32 cellular contexts compared by ENCODE assay signal in the genomic region with DNA sequence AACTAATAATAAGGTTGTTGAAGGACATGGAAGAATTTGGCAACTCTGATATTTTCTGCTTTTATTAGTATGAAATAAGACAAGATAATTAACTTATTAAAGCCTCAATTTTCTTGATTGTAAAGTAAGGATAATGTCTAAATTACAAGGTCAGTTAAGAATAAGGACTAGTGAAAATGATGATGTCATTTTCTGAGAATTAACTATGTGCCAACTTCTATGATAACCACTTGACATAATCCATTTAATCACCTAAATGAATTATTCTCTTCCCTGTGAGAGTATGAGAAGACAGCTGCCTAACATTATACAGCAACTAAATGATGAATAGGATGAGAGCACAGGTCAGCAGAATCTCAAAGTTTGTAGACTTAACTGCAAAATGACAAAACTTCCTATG.
"Had no signal": no experiment of that assay in that cellular context is flagged by ENCODE, and none has a peak within 500 bp of the region (broad histone marks: within the 10 kb centered on the region; RNA-seq: fewer than 3 reads in every experiment).

No MANE protein-coding gene starts in this region.

- DNase-seq: activated B cell treated with CpG ODN at 0.5 μM for 24 hours; activated CD4-positive, alpha-beta T cell treated with anti-CD3 and anti-CD28 coated beads for 48 hours; activated CD4-positive, alpha-beta T cell treated with anti-CD3 and anti-CD28 coated beads, Interleukin-2, amount 50 U/mL, for 1 hour; activated CD4-positive, alpha-beta T cell treated with anti-CD3 and anti-CD28 coated beads, Interleukin-2, amount 50 U/mL, for 48 hours; activated CD8-positive, alpha-beta memory T cell treated with anti-CD3 and anti-CD28 coated beads for 24 hours; activated CD8-positive, alpha-beta T cell treated with anti-CD3 and anti-CD28 coated beads for 36 hours; activated effector memory CD4-positive, alpha-beta T cell treated with Interleukin-2 at 50 U/mL for 16 hours; activated gamma-delta T cell treated with Interleukin-2 at 50 U/mL for 16 hours; activated naive CD4-positive, alpha-beta T cell treated with anti-CD3 and anti-CD28 coated beads, Interleukin-2, amount 50 U/mL, for 16 hours; activated naive CD4-positive, alpha-beta T cell treated with Interleukin-2 at 50 U/mL for 16 hours; activated T-cell treated with anti-CD3 and anti-CD28 coated beads, Interleukin-2, amount 50 U/mL, for 4 hours; amniotic stem cell; anterior cingulate cortex; brain microvascular endothelial cell; dorsolateral prefrontal cortex; effector memory CD4-positive, alpha-beta T cell; endodermal cell; foreskin fibroblast; head of caudate nucleus; T1000; WERI-Rb-1 had no signal

- H3K4me3 Mint-ChIP-seq: activated B cell treated with CpG ODN at 0.5 μM for 24 hours; activated CD8-positive, alpha-beta T cell treated with anti-CD3 and anti-CD28 coated beads for 36 hours; activated naive CD8-positive, alpha-beta T cell; activated T-cell treated with anti-CD3 and anti-CD28 coated beads, Interleukin-2, amount 50 U/mL, for 4 hours; activated T-helper 17 cell treated with anti-CD3 and anti-CD28 coated beads, Interleukin-2, amount 50 U/mL, for 72 hours; central memory CD8-positive, alpha-beta T cell; dendritic cell treated with granulocyte-macrophage colony-stimulating factor and Interleukin-4, amounts not matched to agents 40 ng/mL and 50 ng/mL, for 4 days; endodermal cell; T-helper 2 cell treated with Interferon-gamma antibody and Interleukin-4, amounts not matched to agents 5 μg/mL and 100 μg/mL, for 36 hours had no signal

- FAIRE-seq: astrocyte, bronchial epithelial cell, frontal cortex had no signal

- H3K27me3 Mint-ChIP-seq: activated B cell treated with CpG ODN at 0.5 μM for 24 hours; activated CD8-positive, alpha-beta T cell treated with anti-CD3 and anti-CD28 coated beads for 36 hours; activated naive CD8-positive, alpha-beta T cell; activated T-helper 17 cell treated with anti-CD3 and anti-CD28 coated beads, Interleukin-2, amount 50 U/mL, for 72 hours; central memory CD8-positive, alpha-beta T cell; dendritic cell treated with granulocyte-macrophage colony-stimulating factor and Interleukin-4, amounts not matched to agents 40 ng/mL and 50 ng/mL, for 4 days had no signal

- H3K4me1 Mint-ChIP-seq: activated B cell treated with CpG ODN at 0.5 μM for 24 hours; activated T-helper 17 cell treated with anti-CD3 and anti-CD28 coated beads, Interleukin-2, amount 50 U/mL, for 72 hours; central memory CD8-positive, alpha-beta T cell had no signal

- H3K36me3 ChIP-seq: brain microvascular endothelial cell, WERI-Rb-1 had no signal

- H3K27ac ChIP-seq: brain microvascular endothelial cell, coronary artery, dorsolateral prefrontal cortex, WERI-Rb-1 had no signal

- H3K27me3 ChIP-seq: brain microvascular endothelial cell, dorsolateral prefrontal cortex had no signal

- H3K4me3 ChIP-seq: coronary artery, dorsolateral prefrontal cortex had no signal

- H3K27ac Mint-ChIP-seq: activated B cell treated with CpG ODN at 0.5 μM for 24 hours; activated CD8-positive, alpha-beta T cell treated with anti-CD3 and anti-CD28 coated beads for 36 hours; activated naive CD8-positive, alpha-beta T cell; activated T-helper 17 cell treated with anti-CD3 and anti-CD28 coated beads, Interleukin-2, amount 50 U/mL, for 72 hours; dendritic cell treated with granulocyte-macrophage colony-stimulating factor and Interleukin-4, amounts not matched to agents 40 ng/mL and 50 ng/mL, for 4 days; endodermal cell; T-helper 2 cell treated with Interferon-gamma antibody and Interleukin-4, amounts not matched to agents 5 μg/mL and 100 μg/mL, for 36 hours had no signal

- ATAC-seq: activated CD4-positive, CD25-positive, alpha-beta regulatory T cell treated with anti-CD3 and anti-CD28 coated beads, Interleukin-2, amount 50 U/mL, for 24 hours; activated CD8-positive, alpha-beta T cell treated with anti-CD3 and anti-CD28 coated beads for 36 hours; activated T-cell treated with anti-CD3 and anti-CD28 coated beads, Interleukin-2, amount 50 U/mL, for 4 hours; activated T-helper 17 cell treated with anti-CD3 and anti-CD28 coated beads, Interleukin-2, amount 50 U/mL, for 72 hours; esophagus mucosa had no signal

- H3K36me3 Mint-ChIP-seq: activated naive CD8-positive, alpha-beta T cell had no signal
